ENCODE assay signal across 8 cellular contexts in genomic region chr17:63930951-63931575, GRCh38. TPM values are rescaled to one million over a fixed set of nuclear protein-coding genes. Genes with fewer than 3 reads are reported as not detected.
DNase-seq lines count a peak whose midpoint lies in the region; ATAC-seq lines count a peak whose summit lies in the region.

No MANE protein-coding gene starts in this region.

- DNase-seq in MV-4-11 (lab: John Stamatoyannopoulos, UW) = peak; percentile 61
- peak; percentile 71 to 74 for DNase-seq in activated T-cell treated with anti-CD3 and anti-CD28 coated beads, Interleukin-2, amount 50 U/mL, for 72 hours
- peak; percentile 52 to 65 (median 55) for DNase-seq in immature natural killer cell
- peak; percentile 75 for DNase-seq in stimulated activated CD8-positive, alpha-beta memory T cell treated with anti-CD3 and anti-CD28 coated beads, Interleukin-4, amount 100 ng/mL, for 48 hours
- DNase-seq in A172 (ENCODE audit: low spot score) = no peak
- DNase-seq in T1000 (lab: John Stamatoyannopoulos, UW) = no peak

- H3K27me3 Mint-ChIP-seq in activated T-cell treated with anti-CD3 and anti-CD28 coated beads, Interleukin-2, amount 50 U/mL, for 72 hours (ENCODE audit: low read depth) = no peaks in the 10 kb centered on the region
- peaks cover 0 to 4% (median under 1%) of the 10 kb centered on the region in 3 donors for H3K27me3 Mint-ChIP-seq in immature natural killer cell (ENCODE audit: low read depth in 3 of 3)

- peaks cover 24% of the 10 kb centered on the region for H3K4me1 Mint-ChIP-seq in activated T-cell treated with anti-CD3 and anti-CD28 coated beads, Interleukin-2, amount 50 U/mL, for 72 hours (ENCODE audit: low read depth)
- peaks cover 24 to 29% of the 10 kb centered on the region in 2 donors for H3K4me1 Mint-ChIP-seq in immature natural killer cell

- peak overlapping the region; percentile 84 to 94 for H3K4me3 Mint-ChIP-seq in activated T-cell treated with anti-CD3 and anti-CD28 coated beads, Interleukin-2, amount 50 U/mL, for 72 hours
- H3K4me3 Mint-ChIP-seq in immature natural killer cell = peak overlapping the region; percentile 86 to 94 (median 92)

- ATAC-seq in GM18867 (IDR thresholded peaks at IDR 0.05; ENCODE audit: unreplicated experiment) (peak; percentile 52), GM18517 (IDR thresholded peaks at IDR 0.05; ENCODE audit: unreplicated experiment) (no peak)
- peak; percentile 72 to 87 for ATAC-seq in activated T-cell treated with anti-CD3 and anti-CD28 coated beads, Interleukin-2, amount 50 U/mL, for 72 hours (replicated peaks in 1 of 2)

- no peaks in the 10 kb centered on the region for H3K9me3 Mint-ChIP-seq in activated T-cell treated with anti-CD3 and anti-CD28 coated beads, Interleukin-2, amount 50 U/mL, for 72 hours
- H3K9me3 Mint-ChIP-seq in immature natural killer cell = no peaks in the 10 kb centered on the region

- no peaks in the 10 kb centered on the region for H3K36me3 Mint-ChIP-seq in activated T-cell treated with anti-CD3 and anti-CD28 coated beads, Interleukin-2, amount 50 U/mL, for 72 hours (ENCODE audit: insufficient read depth in 2 of 2)
- peaks cover 0 to 2% (median 0%) of the 10 kb centered on the region in 3 donors for H3K36me3 Mint-ChIP-seq in immature natural killer cell

- H3K27ac Mint-ChIP-seq in activated T-cell treated with anti-CD3 and anti-CD28 coated beads, Interleukin-2, amount 50 U/mL, for 72 hours = peak overlapping the region; percentile 43
- peak overlapping the region; percentile 82 to 95 (median 92) for H3K27ac Mint-ChIP-seq in immature natural killer cell

RNA-seq across cellular contexts. Expression of gene CD79B, which starts 1.1 kb away (rescaled TPM):
- total RNA-seq in activated T-cell treated with anti-CD3 and anti-CD28 coated beads, Interleukin-2, amount 50 U/mL, for 72 hours = 10 to 100 TPM; 24.8 to 31.0 TPM
- 10 to 100 TPM; 45.8 to 67.3 (median 51.9) TPM for polyA plus RNA-seq in immature natural killer cell
- total RNA-seq in A172 (2014; rRNA removed; shearing (Covaris generic)) = 0.10 and 0.72 TPM in 2 replicates

RNA-seq across cellular contexts. Expression of gene GH1, which starts 12.4 kb away (rescaled TPM):
- total RNA-seq in activated T-cell treated with anti-CD3 and anti-CD28 coated beads, Interleukin-2, amount 50 U/mL, for 72 hours = not detected
- polyA plus RNA-seq in immature natural killer cell = not detected
- total RNA-seq in A172 (2014; rRNA removed; shearing (Covaris generic)) = not detected in 2 replicates

RNA-seq across cellular contexts. Expression of gene CSHL1, which starts 20.0 kb away (rescaled TPM):
- total RNA-seq in activated T-cell treated with anti-CD3 and anti-CD28 coated beads, Interleukin-2, amount 50 U/mL, for 72 hours = not detected
- not detected for polyA plus RNA-seq in immature natural killer cell
- total RNA-seq in A172 (2014; rRNA removed; shearing (Covaris generic)) = not detected in 2 replicates

RNA-seq across cellular contexts. Expression of gene CSH1, which starts 34.7 kb away (rescaled TPM):
- not detected for total RNA-seq in activated T-cell treated with anti-CD3 and anti-CD28 coated beads, Interleukin-2, amount 50 U/mL, for 72 hours
- not detected for polyA plus RNA-seq in immature natural killer cell
- total RNA-seq in A172 (2014; rRNA removed; shearing (Covaris generic)) = not detected in 2 replicates

RNA-seq across cellular contexts. Expression of gene SCN4A, which starts 41.7 kb away (rescaled TPM):
- 1 to 10 TPM in 1 of 2 donors, under 1 TPM in 1; 0.93 to 1.0 TPM for total RNA-seq in activated T-cell treated with anti-CD3 and anti-CD28 coated beads, Interleukin-2, amount 50 U/mL, for 72 hours
- under 1 TPM in 1 of 3 donors, not detected in 2; 0.02 TPM for polyA plus RNA-seq in immature natural killer cell
- 0.02 TPM in 1 of 2 replicates, not detected in the other for total RNA-seq in A172 (2014; rRNA removed; shearing (Covaris generic))

Comparison
In these comparisons a context has a peak if more than half of its experiments do, and no peak if none do; other contexts are left out.
1. DNase-seq: peak in MV-4-11 (single experiment), activated T-cell treated with anti-CD3 and anti-CD28 coated beads, Interleukin-2, amount 50 U/mL, for 72 hours (2 of 2), immature natural killer cell (3 of 3) and stimulated activated CD8-positive, alpha-beta memory T cell treated with anti-CD3 and anti-CD28 coated beads, Interleukin-4, amount 100 ng/mL, for 48 hours (single experiment); none in A172 (single experiment) and T1000 (single experiment).
2. RNA of gene CD79B, which starts 1.1 kb away (total RNA-seq): 24.8 to 31.0 TPM in activated T-cell treated with anti-CD3 and anti-CD28 coated beads, Interleukin-2, amount 50 U/mL, for 72 hours; 0.10 to 0.72 TPM in A172; every median in the first group is over 10 times any median in the second.